ENCODE assay signal across 40 cellular contexts in genomic region chr6:41750374-41750773, GRCh38. TPM values are rescaled to one million over a fixed set of nuclear protein-coding genes. Genes with fewer than 3 reads are reported as not detected.
"Had no signal": no experiment of that assay in that cellular context is flagged by ENCODE, and none has a peak within 500 bp of the region (broad histone marks: within the 10 kb centered on the region; RNA-seq: fewer than 3 reads in every experiment).

No MANE protein-coding gene starts in this region.

- H3K9me3 ChIP-seq: MG63 had no signal

- H3K36me3 ChIP-seq: MG63 had no signal

- H3K27me3 ChIP-seq: MG63 had no signal

- H3K4me3 ChIP-seq: MG63 had no signal

- DNase-seq: Karpas-422, Kasumi-1, MG63, MM.1S, MV-4-11, NCI-H1048, NCI-H1092, NCI-H1092 treated with DMSO at 0.1 percent for 48 hours, NCI-H1105, NCI-H1105 treated with DMSO at 0.1 percent for 48 hours, NCI-H1417, NCI-H1417 treated with DMSO at 0.1 percent for 48 hours, NCI-H1436, NCI-H1436 treated with DMSO at 0.1 percent for 48 hours, NCI-H146, NCI-H1694, NCI-H1694 treated with DMSO at 0.1 percent for 48 hours, NCI-H187, NCI-H187 treated with DMSO at 0.1 percent for 48 hours, NCI-H1930, NCI-H2029, NCI-H2029 treated with DMSO at 0.1 percent for 48 hours, NCI-H2081, NCI-H2081 treated with DMSO at 0.1 percent for 48 hours, NCI-H2107, NCI-H2171, NCI-H2171 treated with DMSO at 0.1 percent for 48 hours, NCI-H2227 treated with DMSO at 0.1 percent for 48 hours, NCI-H226, NCI-H345, NCI-H446, NCI-H446 treated with DMSO at 0.1 percent for 48 hours, NCI-H510A, NCI-H510A treated with DMSO at 0.1 percent for 48 hours, NCI-H524, NCI-H524 treated with DMSO at 0.1 percent for 48 hours had no signal

RNA-seq across cellular contexts. Expression of gene PGC, which starts 3.2 kb away (rescaled TPM):
- total RNA-seq: LHCN-M2, M059J, MCF 10A, NCI-H460 had no signal
